Comparison of ENCODE assay signal across 1 cellular context in genomic region chr1:33472349-33472980, GRCh38.
TF ChIP-seq lines count a peak whose summit lies in the region.

Gene ZSCAN20 (plus strand): TSS chr1:33472645. CDS start chr1:33479289, 6,644 bp downstream.

TF ChIP-seq in HepG2, 621 proteins besides CTCF, POLR2A, EP300 and RAD21 (continued from another document and continues in another):
- TF ChIP-seq GMEB1 (CRISPR knock-in tag; IDR thresholded peaks at IDR 0.05; ENCODE audit: borderline replicate concordance) (peak; percentile 77), NCOR1 (IDR thresholded peaks at IDR 0.05; ENCODE audit: borderline replicate concordance, low read length) (peak; percentile 47; the same call in 1 of the 2 replicates), ZNF121 (CRISPR knock-in tag; IDR thresholded peaks at IDR 0.05) (no peak), CENPT (CRISPR knock-in tag; IDR thresholded peaks at IDR 0.05; ENCODE audit: low read depth) (no peak), ZNF724P (CRISPR knock-in tag; IDR thresholded peaks at IDR 0.05; ENCODE audit: borderline replicate concordance) (no peak), PATZ1 (CRISPR knock-in tag; IDR thresholded peaks at IDR 0.05) (peak; percentile 67; the same call in 1 of the 2 replicates), ARID3A (IDR thresholded peaks at IDR 0.05; ENCODE audit: low read depth, low read length) (0 out of 2 replicates have a peak, but pooled peaks have one; percentile 30), ZNF34 (CRISPR knock-in tag; IDR thresholded peaks at IDR 0.05; ENCODE audit: borderline replicate concordance) (0 out of 2 replicates have a peak, but pooled peaks have one; percentile 66), SIN3A (IDR thresholded peaks at IDR 0.05; ENCODE audit: borderline replicate concordance, low read depth, low read length) (0 out of 2 replicates have a peak, but pooled peaks have one; percentile 36), KDM5A (IDR thresholded peaks at IDR 0.05; ENCODE audit: borderline replicate concordance, low read length) (peak; percentile 69; the same call in 1 of the 2 replicates), SPEN (CRISPR knock-in tag; IDR thresholded peaks at IDR 0.05; ENCODE audit: low read depth) (peak; percentile 74), ZNF18 (CRISPR knock-in tag; IDR thresholded peaks at IDR 0.05; ENCODE audit: insufficient replicate concordance) (no peak), ZBTB38 (CRISPR knock-in tag; IDR thresholded peaks at IDR 0.05) (peak; percentile 48; the same call in 1 of the 2 replicates), ZNF260 (CRISPR knock-in tag; IDR thresholded peaks at IDR 0.05; ENCODE audit: borderline replicate concordance, low read depth) (no peak), ELF4 (CRISPR knock-in tag; IDR thresholded peaks at IDR 0.05; ENCODE audit: borderline replicate concordance) (no peak; the same call in 1 of the 2 replicates), KLF6 (CRISPR knock-in tag; IDR thresholded peaks at IDR 0.05) (no peak), ZNF274 (CRISPR knock-in tag; IDR thresholded peaks at IDR 0.05) (no peak), CCDC6 (CRISPR knock-in tag; IDR thresholded peaks at IDR 0.05) (no peak), ZNF746 (CRISPR knock-in tag; IDR thresholded peaks at IDR 0.05) (no peak), HMG20A (CRISPR knock-in tag; IDR thresholded peaks at IDR 0.05; ENCODE audit: borderline replicate concordance) (no peak), REST (IDR thresholded peaks at IDR 0.05; ENCODE audit: borderline replicate concordance in 1 of 2, low read depth in 1 of 2, low read length in 2 of 2) (no peak), HNF1A (IDR thresholded peaks at IDR 0.05; ENCODE audit: low read depth) (0 out of 2 replicates have a peak, but pooled peaks have one; percentile 41), HNF1A (CRISPR knock-in tag; IDR thresholded peaks at IDR 0.05; ENCODE audit: borderline replicate concordance) (no peak), ZBTB3 (CRISPR knock-in tag; IDR thresholded peaks at IDR 0.05; ENCODE audit: borderline replicate concordance, low read depth) (no peak), SNAPC4 (CRISPR knock-in tag; IDR thresholded peaks at IDR 0.05) (no peak), CAMTA2 (CRISPR knock-in tag; IDR thresholded peaks at IDR 0.05; ENCODE audit: borderline replicate concordance) (no peak), GATAD2A (CRISPR knock-in tag; IDR thresholded peaks at IDR 0.05) (peak; percentile 38; the same call in 1 of the 2 replicates), ZNF562 (CRISPR knock-in tag; IDR thresholded peaks at IDR 0.05; ENCODE audit: borderline replicate concordance) (no peak), ZMYM4 (CRISPR knock-in tag; IDR thresholded peaks at IDR 0.05) (peak; percentile 40; the same call in 1 of the 2 replicates), ZNF547 (CRISPR knock-in tag; IDR thresholded peaks at IDR 0.05) (no peak), SIX4 (CRISPR knock-in tag; IDR thresholded peaks at IDR 0.05) (no peak), MLLT10 (CRISPR knock-in tag; IDR thresholded peaks at IDR 0.05) (no peak), CHD2 (IDR thresholded peaks at IDR 0.05; ENCODE audit: low read depth, low read length) (no peak), HNRNPH1 (optimal IDR thresholded peaks at IDR 0.05; ENCODE audit: low read depth, low read length) (peak; percentile 61), FOXK1 (CRISPR knock-in tag; IDR thresholded peaks at IDR 0.05; ENCODE audit: borderline replicate concordance, low read depth) (peak; percentile 72; the same call in 1 of the 2 replicates), ZNF83 (CRISPR knock-in tag; IDR thresholded peaks at IDR 0.05; ENCODE audit: borderline replicate concordance) (no peak), DPF2 (CRISPR knock-in tag; IDR thresholded peaks at IDR 0.05; ENCODE audit: borderline replicate concordance, low read depth) (peak; percentile 42; the same call in 1 of the 2 replicates), ZNF790 (CRISPR knock-in tag; IDR thresholded peaks at IDR 0.05; ENCODE audit: borderline replicate concordance) (no peak), MED1 (CRISPR knock-in tag; IDR thresholded peaks at IDR 0.05) (no peak), ZNF616 (CRISPR knock-in tag; IDR thresholded peaks at IDR 0.05; ENCODE audit: low read depth) (no peak)
